In genomic region chr5:122353361-122353760, GRCh38 we compare ENCODE assay signal across 7 cellular contexts. TPM values are rescaled to one million over a fixed set of nuclear protein-coding genes. Genes with fewer than 3 reads are reported as not detected.
"Had no signal": no experiment of that assay in that cellular context is flagged by ENCODE, and none has a peak within 500 bp of the region (broad histone marks: within the 10 kb centered on the region; RNA-seq: fewer than 3 reads in every experiment).

No MANE protein-coding gene starts in this region.

RNA-seq across cellular contexts. Expression of gene SNCAIP, which starts 41.3 kb away (rescaled TPM):
- total RNA-seq: activated CD4-positive, alpha-beta memory T cell treated with anti-CD3 and anti-CD28 coated beads, Interleukin-2, amount 10 ng/mL, durations not matched to agents 7 days and 5 days; activated CD4-positive, alpha-beta T cell treated with anti-CD3 and anti-CD28 coated beads for 36 hours; activated CD4-positive, alpha-beta T cell treated with anti-CD3 and anti-CD28 coated beads, Interleukin-2, amount 10 ng/mL, durations not matched to agents 7 days and 5 days; activated CD8-positive, alpha-beta memory T cell treated with anti-CD3 and anti-CD28 coated beads, Interleukin-2, amount 10 ng/mL, durations not matched to agents 7 days and 5 days; activated CD8-positive, alpha-beta T cell treated with anti-CD3 and anti-CD28 coated beads, Interleukin-2, amount 10 ng/mL, durations not matched to agents 7 days and 5 days; activated naive CD8-positive, alpha-beta T cell treated with anti-CD3 and anti-CD28 coated beads, Interleukin-2, amount 10 ng/mL, durations not matched to agents 7 days and 5 days; activated T-helper 2 cell treated with anti-CD3 and anti-CD28 coated beads, Interferon-gamma antibody, Interleukin-2, Interleukin-4, amounts not matched to agents 10 μg/mL and 5 μg/mL and 100 μg/mL, durations not matched to agents 14 hours and 24 hours and 36 hours had no signal
